Comparison of ENCODE assay signal across 21 cellular contexts in the genomic region with DNA sequence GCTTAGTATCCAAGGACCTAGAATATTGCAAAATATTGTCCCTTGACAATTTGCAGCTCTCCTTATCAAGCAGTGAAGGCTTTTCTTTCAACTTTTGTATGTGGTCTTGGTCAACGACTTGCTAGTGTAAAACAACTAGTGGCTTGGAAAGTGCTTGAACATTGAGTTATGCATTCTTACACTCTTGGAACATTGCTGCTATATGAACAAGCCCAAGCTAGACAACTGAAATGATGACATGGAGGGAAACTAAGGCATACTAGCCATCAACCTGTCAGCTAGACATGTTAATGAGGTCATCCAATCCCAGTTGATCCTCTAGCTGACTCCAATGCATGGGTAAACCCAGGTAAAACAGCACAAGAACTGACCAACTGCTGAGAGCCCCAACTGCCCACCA. TPM values are rescaled to one million over a fixed set of nuclear protein-coding genes. Genes with fewer than 3 reads are reported as not detected.
DNase-seq lines count a peak whose midpoint lies in the region; ATAC-seq, FAIRE-seq and TF ChIP-seq lines count a peak whose summit lies in the region.
"Had no signal": no experiment of that assay in that cellular context is flagged by ENCODE, and none has a peak within 500 bp of the region (broad histone marks: within the 10 kb centered on the region; RNA-seq: fewer than 3 reads in every experiment).

No MANE protein-coding gene starts in this region.

- BruUV-seq in HepG2 (replicated peaks; lab: Mats Ljungman, UMichigan) = no TSS peak
- no TSS peak for BruUV-seq in K562 (replicated peaks; lab: Mats Ljungman, UMichigan)

- ATAC-seq in HepG2 = no peak
- ATAC-seq in right lobe of liver = no peak
- ATAC-seq in K562 = peak; percentile 17
- no peak for ATAC-seq in HG02642 (IDR thresholded peaks at IDR 0.05; ENCODE audit: poor library complexity, unreplicated experiment)
- ATAC-seq: A549; CD8-positive, alpha-beta T cell; GM12878 had no signal

- H3K9me2 ChIP-seq in hepatocyte (replicated peaks; ENCODE audit: insufficient read depth) = no peaks in the 10 kb centered on the region

- 4% methylated on average over 1 of the region's 1 CpG for WGBS in HepG2 (ENCODE audit: low lambda C conversion rate)
- WGBS in right lobe of liver (ENCODE audit: insufficient coverage, low coverage, low lambda C conversion rate, missing lambda C conversion rate) = 59% methylated on average over 1 of the region's 1 CpG
- WGBS in K562 (ENCODE audit: insufficient coverage, low coverage, missing lambda C conversion rate) = 22% methylated on average over 1 of the region's 1 CpG
- 89% methylated on average over 1 of the region's 1 CpG for WGBS in hepatocyte (ENCODE audit: low lambda C conversion rate, missing lambda C conversion rate)

- TF ChIP-seq EP300 in HepG2 (IDR thresholded peaks at IDR 0.05; ENCODE audit: low read depth in 2 of 2, low read length in 2 of 2) (no peak), HepG2 (CRISPR knock-in tag; IDR thresholded peaks at IDR 0.05; ENCODE audit: borderline replicate concordance) (no peak), K562 (IDR thresholded peaks at IDR 0.05; ENCODE audit: low read length) (no peak)

- H3K27me3 ChIP-seq in HepG2 (ENCODE audit: control insufficient read depth in 1 of 2, insufficient read depth in 2 of 2, low read length in 2 of 2) (no peaks in the 10 kb centered on the region), right lobe of liver (no peaks in the 10 kb centered on the region), K562 (ENCODE audit: control insufficient read depth in 2 of 2, insufficient read depth in 2 of 2, low read length in 2 of 2) (no peaks in the 10 kb centered on the region), hepatocyte (no peaks in the 10 kb centered on the region)
- H3K27me3 ChIP-seq: BLaER1 treated with 17β-estradiol and CSF1 and Interleukin-3, amounts not matched to agents 10 nM and 100 nM had no signal

- H3K9me3 ChIP-seq in HepG2 (ENCODE audit: low read length) = no peaks in the 10 kb centered on the region
- no peaks in the 10 kb centered on the region for H3K9me3 ChIP-seq in right lobe of liver
- H3K9me3 ChIP-seq in K562 (replicated peaks; ENCODE audit: control insufficient read depth, insufficient read depth, low read depth, low read length) = peaks cover 6% of the 10 kb centered on the region
- no peaks in the 10 kb centered on the region for H3K9me3 ChIP-seq in hepatocyte (ENCODE audit: low read depth)
- H3K9me3 ChIP-seq: A549; BLaER1 treated with 17β-estradiol and CSF1 and Interleukin-3, amounts not matched to agents 10 nM and 100 nM; Caco-2 had no signal

- H4K20me1 ChIP-seq in HepG2 (ENCODE audit: insufficient read depth, low read length) (no peaks in the 10 kb centered on the region), K562 (replicated peaks; ENCODE audit: control insufficient read depth, insufficient read depth, low read length) (no peaks in the 10 kb centered on the region), hepatocyte (ENCODE audit: insufficient read depth, poor library complexity, severe bottlenecking) (no peaks in the 10 kb centered on the region)
- H4K20me1 ChIP-seq: BLaER1 treated with 17β-estradiol and CSF1 and Interleukin-3, amounts not matched to agents 10 nM and 100 nM had no signal

- H3K9me3 Mint-ChIP-seq in activated CD4-positive, alpha-beta memory T cell treated with anti-CD3 and anti-CD28 coated beads, Interleukin-2, amount 10 ng/mL, durations not matched to agents 7 days and 5 days = no peaks in the 10 kb centered on the region
- H3K9me3 Mint-ChIP-seq: CD4-positive, alpha-beta T cell; CD8-positive, alpha-beta T cell had no signal

- H3K4me2 ChIP-seq in HepG2 (ENCODE audit: low read depth, low read length) (no peak overlapping the region), K562 (ENCODE audit: insufficient read depth, low read length) (peak overlapping the region; percentile 49), hepatocyte (no peak overlapping the region)
- H3K4me2 ChIP-seq: A549; BLaER1 treated with 17β-estradiol and CSF1 and Interleukin-3, amounts not matched to agents 10 nM and 100 nM had no signal

- peaks cover 16% of the 10 kb centered on the region for H3K4me1 ChIP-seq in HepG2 (ENCODE audit: insufficient read depth, low read length)
- H3K4me1 ChIP-seq in right lobe of liver = no peaks in the 10 kb centered on the region
- peaks cover 11 to 49% of the 10 kb centered on the region in 2 experiments for H3K4me1 ChIP-seq in K562 (replicated peaks in 1 of 2; ENCODE audit: control insufficient read depth in 2 of 2, insufficient read depth in 2 of 2, low read length in 2 of 2)
- no peaks in the 10 kb centered on the region for H3K4me1 ChIP-seq in hepatocyte (ENCODE audit: insufficient read depth)
- H3K4me1 ChIP-seq: A549, Caco-2 had no signal

- CTCF ChIA-PET in HepG2 (lab: Yijun Ruan, JAX; ENCODE audit: low intra/inter-chr PET ratio, low total read pairs) (no interaction called here), K562 (lab: Yijun Ruan, JAX; ENCODE audit: low intra/inter-chr PET ratio) (no interaction called here)
- CTCF ChIA-PET in activated CD4-positive, alpha-beta memory T cell treated with anti-CD3 and anti-CD28 coated beads, Interleukin-2, amount 10 ng/mL, durations not matched to agents 7 days and 5 days (lab: Charles Lee) = interaction anchor here (1.7 kb wide), 1 partner anchor 9 kb away, joined by 6 read pairs; no protein-coding TSS in a partner anchor

- DNase-seq in HepG2 (ENCODE audit: low spot score) (no peak), right lobe of liver (no peak), K562 (ENCODE audit: extremely low read depth in 1 of 4, low spot score in 3 of 4) (peak in 1 of 4 experiments; percentile 23), hepatocyte (ENCODE audit: low spot score) (no peak)
- DNase-seq in activated CD4-positive, alpha-beta memory T cell treated with anti-CD3 and anti-CD28 coated beads, Interleukin-2, amount 10 ng/mL, durations not matched to agents 7 days and 5 days = no peak
- DNase-seq: AML-193; Caco-2; Calu3; CD4-positive, alpha-beta T cell; CD8-positive, alpha-beta T cell; DND-41; EL had no signal

- no peak overlapping the region for H3K27ac ChIP-seq in HepG2 (ENCODE audit: extremely low read length, insufficient read depth, low read length)
- no peak overlapping the region for H3K27ac ChIP-seq in right lobe of liver
- peak overlapping the region; percentile 57 for H3K27ac ChIP-seq in K562 (ENCODE audit: extremely low read depth, low read depth, low read length)
- peak overlapping the region; percentile 41 for H3K27ac ChIP-seq in hepatocyte
- H3K27ac ChIP-seq: 22Rv1; A549; BLaER1 treated with 17β-estradiol and CSF1 and Interleukin-3, amounts not matched to agents 10 nM and 100 nM; C4-2B had no signal

- POLR2A ChIA-PET in HepG2 (lab: Yijun Ruan, JAX) (no interaction called here), K562 (lab: Yijun Ruan, JAX) (interaction anchor here (0.8 to 2.0 kb wide), 4 partner anchors 9 to 14 kb away, joined by 3 to 8 read pairs (median 6); a partner anchor contains a TSS)
- POLR2A ChIA-PET in activated CD4-positive, alpha-beta memory T cell treated with anti-CD3 and anti-CD28 coated beads, Interleukin-2, amount 10 ng/mL, durations not matched to agents 7 days and 5 days (lab: Charles Lee) = no interaction called here

- H3K27ac Mint-ChIP-seq in activated CD4-positive, alpha-beta memory T cell treated with anti-CD3 and anti-CD28 coated beads, Interleukin-2, amount 10 ng/mL, durations not matched to agents 7 days and 5 days = no peak overlapping the region
- H3K27ac Mint-ChIP-seq: B cell; CD4-positive, alpha-beta T cell; CD8-positive, alpha-beta T cell had no signal

- H3K4me3 ChIP-seq in HepG2 (replicated peaks in 1 of 3; ENCODE audit: insufficient read depth in 1 of 3, low read depth in 2 of 3, low read length in 3 of 3) (no peak overlapping the region), right lobe of liver (no peak overlapping the region), K562 (no peak overlapping the region), hepatocyte (no peak overlapping the region)
- H3K4me3 ChIP-seq: A549; BLaER1 treated with 17β-estradiol and CSF1 and Interleukin-3, amounts not matched to agents 10 nM and 100 nM; GM12878 had no signal

- H2AFZ ChIP-seq in HepG2 (ENCODE audit: low read length) = no peak overlapping the region
- peak overlapping the region; percentile 76 for H2AFZ ChIP-seq in K562 (ENCODE audit: low read depth, low read length)
- H2AFZ ChIP-seq in hepatocyte = no peak overlapping the region

- TF ChIP-seq CTCF in HepG2 (CRISPR knock-in tag; IDR thresholded peaks at IDR 0.05) (no peak), right lobe of liver (IDR thresholded peaks at IDR 0.05) (no peak), K562 (IDR thresholded peaks at IDR 0.05 in 2 of 3, conservative IDR thresholded peaks at IDR 0.05 in 1 of 3; ENCODE audit: insufficient read depth in 2 of 3, low read depth in 1 of 3, low read length in 3 of 3) (no peak), hepatocyte (IDR thresholded peaks at IDR 0.05; ENCODE audit: poor library complexity) (no peak)

- no peaks in the 10 kb centered on the region for H3K36me3 Mint-ChIP-seq in activated CD4-positive, alpha-beta memory T cell treated with anti-CD3 and anti-CD28 coated beads, Interleukin-2, amount 10 ng/mL, durations not matched to agents 7 days and 5 days (ENCODE audit: low read depth)
- H3K36me3 Mint-ChIP-seq: CD8-positive, alpha-beta T cell had no signal

- H3K4me3 Mint-ChIP-seq in activated CD4-positive, alpha-beta memory T cell treated with anti-CD3 and anti-CD28 coated beads, Interleukin-2, amount 10 ng/mL, durations not matched to agents 7 days and 5 days = no peak overlapping the region
- H3K4me3 Mint-ChIP-seq: B cell; CD4-positive, alpha-beta T cell; CD8-positive, alpha-beta T cell had no signal

- TF ChIP-seq RAD21 in HepG2 (CRISPR knock-in tag; IDR thresholded peaks at IDR 0.05) (no peak), K562 (CRISPR knock-in tag; conservative IDR thresholded peaks at IDR 0.05 in 1 of 2, IDR thresholded peaks at IDR 0.05 in 1 of 2) (no peak)

- in situ Hi-C loops in HepG2 (cut with HindIII; ENCODE audit: extremely low pct_ligation_motif_present, low pct_unique_long_range_greater_than_20kb) (no loop called here), K562 (cut with MboI) (no loop called here)

- no peak for FAIRE-seq in HepG2 (lab: Jason Lieb, UNC)
- peak; percentile 46 for FAIRE-seq in K562 (lab: Jason Lieb, UNC)
- FAIRE-seq: D721Med, GM12878, GM19239 had no signal

- H3K9me1 ChIP-seq in K562 (ENCODE audit: control insufficient read depth, insufficient read depth, low read length) = no peaks in the 10 kb centered on the region

- intact Hi-C loops in HepG2 (cut with micrococcal nuclease; ENCODE audit: unreplicated experiment) = no loop called here
- intact Hi-C loops in right lobe of liver (cut with DNase I) = no loop called here
- intact Hi-C loops in K562 (cut with micrococcal nuclease) = no loop called here

- H3K79me2 ChIP-seq in HepG2 (ENCODE audit: insufficient read depth, low read length) = no peaks in the 10 kb centered on the region
- H3K79me2 ChIP-seq in K562 (ENCODE audit: control insufficient read depth, insufficient read depth, low read length) = no peaks in the 10 kb centered on the region
- no peaks in the 10 kb centered on the region for H3K79me2 ChIP-seq in hepatocyte

- H3K4me1 Mint-ChIP-seq in activated CD4-positive, alpha-beta memory T cell treated with anti-CD3 and anti-CD28 coated beads, Interleukin-2, amount 10 ng/mL, durations not matched to agents 7 days and 5 days = peaks cover 8% of the 10 kb centered on the region

- no peaks in the 10 kb centered on the region for H3K36me3 ChIP-seq in HepG2 (replicated peaks in 1 of 2; ENCODE audit: control insufficient read depth in 1 of 2, insufficient read depth in 2 of 2, low read length in 2 of 2)
- no peaks in the 10 kb centered on the region for H3K36me3 ChIP-seq in right lobe of liver
- H3K36me3 ChIP-seq in K562 (ENCODE audit: control insufficient read depth, insufficient read depth, low read length) = peaks cover 4% of the 10 kb centered on the region; the same call in 2 of the 3 replicates
- no peaks in the 10 kb centered on the region for H3K36me3 ChIP-seq in hepatocyte (replicated peaks; ENCODE audit: insufficient read depth, low read depth)
- H3K36me3 ChIP-seq: BLaER1 treated with 17β-estradiol and CSF1 and Interleukin-3, amounts not matched to agents 10 nM and 100 nM had no signal

- peaks cover 17% of the 10 kb centered on the region for H3K27me3 Mint-ChIP-seq in activated CD4-positive, alpha-beta memory T cell treated with anti-CD3 and anti-CD28 coated beads, Interleukin-2, amount 10 ng/mL, durations not matched to agents 7 days and 5 days

- H3K9ac ChIP-seq in HepG2 (ENCODE audit: insufficient read depth, low read depth, low read length) = no peak overlapping the region
- H3K9ac ChIP-seq in K562 (ENCODE audit: insufficient read depth in 1 of 2, low read depth in 2 of 2, low read length in 2 of 2) = peak overlapping the region in 1 of 2 experiments; percentile 1; a peak in 1 of 4 replicates
- H3K9ac ChIP-seq: BLaER1 treated with 17β-estradiol and CSF1 and Interleukin-3, amounts not matched to agents 10 nM and 100 nM had no signal

- TF ChIP-seq POLR2A in HepG2 (IDR thresholded peaks at IDR 0.05; ENCODE audit: insufficient read depth in 1 of 2, low read depth in 2 of 2, low read length in 2 of 2) (no peak), right lobe of liver (IDR thresholded peaks at IDR 0.05) (no peak), K562 (conservative IDR thresholded peaks at IDR 0.05) (no peak)

RNA-seq across cellular contexts. Expression of a gene that starts 12.7 kb away (rescaled TPM):
- 17.9 and 45.8 TPM in 2 replicates for total RNA-seq in HepG2 (2016; rRNA removed; fragmentation: Illumina TruSeq; extraction: Trizol)
- 8.9 and 13.1 TPM in 2 replicates for total RNA-seq in HepG2 (2016; cell fraction: cytosol; rRNA removed; fragmentation: Illumina TruSeq; extraction: Trizol; ENCODE audit: low read depth)
- 16.8 and 39.0 TPM in 2 replicates for total RNA-seq in HepG2 (2016; cell fraction: insoluble cytoplasmic fraction; rRNA removed; fragmentation: Illumina TruSeq; extraction: Trizol)
- 11.4 and 12.3 TPM in 2 replicates for total RNA-seq in HepG2 (2016; cell fraction: membrane; rRNA removed; fragmentation: Illumina TruSeq; extraction: Trizol)
- total RNA-seq in HepG2 (2016; cell fraction: nucleus; rRNA removed; fragmentation: Illumina TruSeq; extraction: Trizol) = 120 and 143 TPM in 2 replicates
- 111 and 132 TPM in 2 replicates for polyA plus RNA-seq in HepG2 (2011; rRNA removed)
- polyA plus RNA-seq in HepG2 (2011; cell fraction: cytosol; rRNA removed) = 17.2 and 21.7 TPM in 2 replicates
- 295 and 299 TPM in 2 replicates for polyA plus RNA-seq in HepG2 (2011; cell fraction: nucleus; rRNA removed)
- polyA plus RNA-seq in HepG2 (2012) = 27.6 and 31.1 TPM in 2 replicates
- polyA plus RNA-seq in HepG2 (2016; cell fraction: cytosol; fragmentation: Illumina TruSeq; extraction: Trizol; ENCODE audit: low read depth) = 1.1 and 2.1 TPM in 2 replicates
- polyA plus RNA-seq in HepG2 (2016; cell fraction: insoluble cytoplasmic fraction; fragmentation: Illumina TruSeq; extraction: Trizol; ENCODE audit: low read depth) = 14.5 and 17.7 TPM in 2 replicates
- polyA plus RNA-seq in HepG2 (2016; cell fraction: membrane; fragmentation: Illumina TruSeq; extraction: Trizol; ENCODE audit: low read depth) = 2.9 and 3.0 TPM in 2 replicates
- polyA plus RNA-seq in HepG2 (2016; cell fraction: nucleus; fragmentation: Illumina TruSeq; extraction: Trizol; ENCODE audit: insufficient read depth, low read depth) = 167 and 192 TPM in 2 replicates
- polyA minus RNA-seq in HepG2 (2011; rRNA and poly(A)+ RNA removed; ENCODE audit: low replicate concordance) = 63.7 and 73.9 TPM in 2 replicates
- polyA minus RNA-seq in HepG2 (2011; cell fraction: cytosol; rRNA and poly(A)+ RNA removed) = 19.5 and 24.6 TPM in 2 replicates
- 527 and 550 TPM in 2 replicates for polyA minus RNA-seq in HepG2 (2011; cell fraction: nucleus; rRNA and poly(A)+ RNA removed)
- 10 to 100 TPM; 16.7 to 28.1 (median 22.2) TPM for total RNA-seq in right lobe of liver
- total RNA-seq in K562 (2011; cell fraction: chromatin; rRNA removed; ENCODE audit: low replicate concordance) = 246 and 960 TPM in 2 replicates
- 112 and 178 TPM in 2 replicates for total RNA-seq in K562 (2011; cell fraction: nucleolus; rRNA removed)
- 283 and 397 TPM in 2 replicates for total RNA-seq in K562 (2011; cell fraction: nucleoplasm; rRNA removed)
- total RNA-seq in K562 (2014; rRNA removed) = 56.4 and 56.7 TPM in 2 replicates
- 89.4 and 95.7 TPM in 2 replicates for total RNA-seq in K562 (2014; rRNA removed; fragmentation: Illumina TruSeq; extraction: Trizol)
- total RNA-seq in K562 (2015; rRNA removed; fragmentation: Illumina TruSeq; extraction: Trizol) = 72.5 and 90.5 TPM in 2 replicates
- total RNA-seq in K562 (2021) = 62.5 and 64.3 TPM in 2 replicates
- 205 and 208 TPM in 2 replicates for polyA plus RNA-seq in K562 (2011; rRNA removed)
- polyA plus RNA-seq in K562 (2011; cell fraction: cytosol; rRNA removed) = 52.2 and 63.2 TPM in 2 replicates
- 617 and 696 TPM in 2 replicates for polyA plus RNA-seq in K562 (2011; cell fraction: nucleus; rRNA removed)
- 45.0 and 77.9 TPM in 2 replicates for polyA plus RNA-seq in K562 (2012)
- polyA plus RNA-seq in K562 (2014; fragmentation: Illumina TruSeq; extraction: Trizol) = 92.7 and 98.5 TPM in 2 replicates
- 10 to 100 TPM; 25.7 to 52.4 TPM for polyA plus RNA-seq in K562 (2014; fragmentation: Nextera tagmentation; extraction: Ambion mirVana)
- polyA plus RNA-seq in K562 (2014; rRNA removed) = 71.4 and 74.7 TPM in 2 replicates
- 313 and 334 TPM in 2 replicates for polyA minus RNA-seq in K562 (2011; rRNA and poly(A)+ RNA removed)
- polyA minus RNA-seq in K562 (2011; cell fraction: cytosol; rRNA and poly(A)+ RNA removed) = 36.5 and 39.3 TPM in 2 replicates
- polyA minus RNA-seq in K562 (2011; cell fraction: nucleus; rRNA and poly(A)+ RNA removed) = 358 and 510 TPM in 2 replicates
- 74.3 and 75.1 TPM in 2 replicates for total RNA-seq in hepatocyte
- polyA plus RNA-seq in hepatocyte = 37.8 and 42.5 TPM in 2 replicates
- 10 to 100 TPM; 95.3 to 97.8 TPM for total RNA-seq in activated CD4-positive, alpha-beta memory T cell treated with anti-CD3 and anti-CD28 coated beads, Interleukin-2, amount 10 ng/mL, durations not matched to agents 7 days and 5 days

Comparison
In these comparisons a context has a peak if more than half of its experiments do, and no peak if none do; other contexts are left out.
1. H3K27ac ChIP-seq: peak in K562 (single experiment) and hepatocyte (single experiment); none in HepG2 (single experiment) and right lobe of liver (0 of 3).